In the genomic region with DNA sequence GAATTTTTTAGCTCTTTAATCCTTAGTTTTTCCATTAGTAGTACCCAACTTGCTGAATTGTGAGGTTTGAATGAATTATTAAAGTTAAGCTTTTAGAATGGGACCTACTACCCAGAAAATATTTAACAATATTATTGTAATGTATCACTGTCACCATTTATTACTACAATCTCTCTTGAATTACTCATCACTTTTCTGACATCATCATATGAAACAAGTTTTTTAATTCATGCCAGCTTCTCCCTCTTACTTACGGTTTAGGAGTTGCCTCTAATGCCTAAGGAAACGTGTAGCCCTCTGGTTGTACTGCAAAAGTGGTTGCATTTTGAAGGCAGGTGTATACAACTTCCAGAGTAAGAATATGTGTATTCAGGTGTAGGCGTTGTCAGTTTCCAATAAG, we compare ENCODE assay signal across 34 cellular contexts.
DNase-seq lines count a peak whose midpoint lies in the region; ATAC-seq, FAIRE-seq and TF ChIP-seq lines count a peak whose summit lies in the region.
"Had no signal": no experiment of that assay in that cellular context is flagged by ENCODE, and none has a peak within 500 bp of the region (broad histone marks: within the 10 kb centered on the region; RNA-seq: fewer than 3 reads in every experiment).

No MANE protein-coding gene starts in this region.

- H3K4me3 ChIP-seq in AG09309 (ENCODE audit: control insufficient read depth, low read depth, low read length) (no peak overlapping the region), bronchial epithelial cell (ENCODE audit: low read depth, low read length) (no peak overlapping the region), right cardiac atrium (ENCODE audit: low read length) (no peak overlapping the region)
- H3K4me3 ChIP-seq: adrenal gland, psoas muscle, sigmoid colon had no signal

- no peak overlapping the region for H3K27ac ChIP-seq in right cardiac atrium (ENCODE audit: low read length)
- H3K27ac ChIP-seq: adrenal gland, HL-60, neutrophil, psoas muscle, sigmoid colon had no signal

- H3K36me3 ChIP-seq in bronchial epithelial cell (ENCODE audit: control insufficient read depth, insufficient read depth, low read length), result no peaks in the 10 kb centered on the region
- H3K36me3 ChIP-seq: adrenal gland, neutrophil, sigmoid colon had no signal

- H3K9me3 ChIP-seq in right cardiac atrium (ENCODE audit: control insufficient read depth, low read length), result no peaks in the 10 kb centered on the region
- H3K9me3 ChIP-seq: adrenal gland, neutrophil, psoas muscle, sigmoid colon had no signal

- WGBS in right cardiac atrium, result 76% methylated on average over 3 of the region's 3 CpGs

- intact Hi-C loops in right cardiac atrium (cut with DNase I), result no loop called here

- no peak for ATAC-seq in right cardiac atrium
- ATAC-seq: activated CD4-positive, alpha-beta T cell treated with anti-CD3 and anti-CD28 coated beads for 36 hours; activated CD8-positive, alpha-beta T cell treated with anti-CD3 and anti-CD28 coated beads for 36 hours; left ventricle myocardium superior; psoas muscle; stimulated activated naive B cell treated with anti-CD40 and anti-IgM and Interleukin-4, amounts not matched to agents 10 μg/mL and 1 μg/mL and 100 μg/mL, for 72 hours had no signal

- H3K27me3 ChIP-seq in bronchial epithelial cell (ENCODE audit: control insufficient read depth, insufficient read depth, low read length) (no peaks in the 10 kb centered on the region), right cardiac atrium (ENCODE audit: control insufficient read depth, insufficient read depth) (no peaks in the 10 kb centered on the region)
- H3K27me3 ChIP-seq: adrenal gland, neutrophil, sigmoid colon had no signal

- TF ChIP-seq CTCF in AG09309 (IDR thresholded peaks at IDR 0.05; ENCODE audit: control insufficient read depth, insufficient read depth, low read depth, low read length, missing control alignments) (no peak), bronchial epithelial cell (IDR thresholded peaks at IDR 0.05; ENCODE audit: insufficient read depth, low read length, severe bottlenecking) (no peak)

- no peak for FAIRE-seq in bronchial epithelial cell (lab: Jason Lieb, UNC)
- FAIRE-seq: D721Med, GM12891, H54, keratinocyte had no signal

- H3K4me1 ChIP-seq in right cardiac atrium (ENCODE audit: control insufficient read depth, insufficient read depth, low read length), result peaks cover 2% of the 10 kb centered on the region
- H3K4me1 ChIP-seq: adrenal gland, psoas muscle had no signal

- DNase-seq in AG09309 (ENCODE audit: low read depth) (peak; percentile 11), LHCN-M2 (ENCODE audit: low read depth) (peak; percentile 32), bronchial epithelial cell (ENCODE audit: low read depth) (peak; percentile 50), hepatic stellate cell (ENCODE audit: low spot score) (peak; percentile 22), right cardiac atrium (no peak), NCI-H1694 treated with DMSO at 0.1 percent for 48 hours (lab: John Stamatoyannopoulos, UW) (no peak), SKM-1 (lab: John Stamatoyannopoulos, UW; ENCODE audit: unreplicated experiment) (no peak)
- no peak for DNase-seq in stimulated activated CD8-positive, alpha-beta memory T cell treated with anti-CD3 and anti-CD28 coated beads, Interleukin-4, amount 100 ng/mL, for 48 hours
- DNase-seq: activated CD4-positive, alpha-beta T cell treated with anti-CD3 and anti-CD28 coated beads for 36 hours; activated CD8-positive, alpha-beta T cell treated with anti-CD3 and anti-CD28 coated beads for 36 hours; activated naive CD4-positive, alpha-beta T cell treated with anti-CD3 and anti-CD28 coated beads for 36 hours; adrenal gland; CD4-positive, alpha-beta T cell; DND-41; left ventricle myocardium superior; MV-4-11; naive B cell; NCI-H1436; NCI-H2081 treated with DMSO at 0.1 percent for 48 hours; NCI-H2227 treated with DMSO at 0.1 percent for 48 hours; NCI-H526 treated with DMSO at 0.1 percent for 48 hours; NK-92 treated with Interleukin-12 subunit alpha and Interleukin-12 subunit beta, amount 100 ng/mL, for 24 hours; psoas muscle; SHP77; sigmoid colon; stimulated activated CD4-positive, alpha-beta T cell treated with anti-CD3 and anti-CD28 coated beads, Interleukin-15, amount 100 ng/mL, for 24 hours; stimulated activated naive B cell treated with anti-CD40 and anti-IgM and Interleukin-4, amounts not matched to agents 10 μg/mL and 1 μg/mL and 100 μg/mL, for 72 hours; T-helper 9 cell had no signal

Comparison
In these comparisons a context has a peak if more than half of its experiments do, and no peak if none do; other contexts are left out.
1. DNase-seq: peak in AG09309 (single experiment), LHCN-M2 (single experiment), bronchial epithelial cell (single experiment) and hepatic stellate cell (single experiment); none in stimulated activated CD8-positive, alpha-beta memory T cell treated with anti-CD3 and anti-CD28 coated beads, Interleukin-4, amount 100 ng/mL, for 48 hours (single experiment), right cardiac atrium (0 of 3), NCI-H1694 treated with DMSO at 0.1 percent for 48 hours (single experiment) and SKM-1 (single experiment).